ENCODE assay signal across 1 cellular context in the genomic region with DNA sequence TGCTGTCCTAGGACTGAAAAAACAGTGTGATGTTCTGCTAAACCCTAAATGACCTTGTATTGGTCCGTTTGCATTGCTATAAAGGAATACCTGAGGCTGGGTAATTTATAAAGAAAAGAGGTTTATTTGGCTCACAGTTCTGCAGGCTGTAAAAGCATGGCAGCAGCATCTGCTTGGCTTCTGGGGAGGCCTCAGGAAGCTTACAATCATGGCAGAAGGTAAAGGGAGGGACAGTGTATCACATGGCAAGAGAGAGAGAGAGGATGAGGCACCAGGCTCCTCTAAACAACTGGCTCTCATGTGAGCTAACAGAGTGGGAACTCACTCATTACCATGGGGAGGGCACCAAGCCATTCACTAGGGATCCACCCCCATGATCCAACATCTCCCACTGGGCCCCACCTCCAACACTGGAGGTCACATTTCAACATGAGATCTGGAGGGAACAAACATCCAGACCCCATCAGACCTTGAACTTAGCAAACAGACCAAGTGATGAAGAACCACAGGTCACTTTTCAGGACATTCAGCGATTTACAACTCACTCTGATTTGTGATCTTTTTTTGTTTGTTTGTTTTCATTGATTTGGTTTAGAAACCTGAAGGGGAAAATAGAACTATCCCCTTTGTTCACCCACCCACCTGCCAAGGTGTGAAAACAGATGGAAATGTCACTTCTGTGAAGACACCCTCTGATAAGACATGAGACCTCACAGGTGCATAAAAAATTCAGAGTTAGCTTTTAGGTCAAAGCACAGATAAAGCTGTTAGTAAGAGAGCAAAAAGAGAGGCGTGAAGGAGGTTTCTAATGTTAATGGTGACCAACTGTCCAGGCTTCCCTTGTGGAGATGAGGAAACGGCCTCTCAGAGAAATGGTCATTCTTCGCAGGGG.
TF ChIP-seq lines count a peak whose summit lies in the region.

No MANE protein-coding gene starts in this region.

TF ChIP-seq in HepG2, 621 proteins besides CTCF, POLR2A, EP300 and RAD21 (continued from another document and continues in another):
- TF ChIP-seq, protein P1, sequence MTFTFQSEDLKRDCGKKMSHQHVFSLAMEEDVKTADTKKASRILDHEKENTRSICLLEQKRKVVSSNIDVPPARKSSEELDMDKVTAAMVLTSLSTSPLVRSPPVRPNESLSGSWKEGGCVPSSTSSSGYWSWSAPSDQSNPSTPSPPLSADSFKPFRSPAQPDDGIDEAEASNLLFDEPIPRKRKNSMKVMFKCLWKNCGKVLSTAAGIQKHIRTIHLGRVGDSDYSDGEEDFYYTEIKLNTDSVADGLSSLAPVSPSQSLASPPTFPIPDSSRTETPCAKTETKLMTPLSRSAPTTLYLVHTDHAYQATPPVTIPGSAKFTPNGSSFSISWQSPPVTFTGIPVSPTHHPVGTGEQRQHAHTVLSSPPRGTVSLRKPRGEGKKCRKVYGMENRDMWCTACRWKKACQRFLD (CRISPR knock-in tag; IDR thresholded peaks at IDR 0.05; ENCODE audit: borderline replicate concordance): no peak
- no peak for TF ChIP-seq SNAPC2 (CRISPR knock-in tag; IDR thresholded peaks at IDR 0.05)
- TF ChIP-seq ZNF20 (CRISPR knock-in tag; IDR thresholded peaks at IDR 0.05): no peak
- TF ChIP-seq ONECUT2 (CRISPR knock-in tag; IDR thresholded peaks at IDR 0.05): peak; percentile 58; the same call in 1 of the 2 replicates
- TF ChIP-seq SP2 (CRISPR knock-in tag; IDR thresholded peaks at IDR 0.05): no peak
- 0 out of 2 replicates have a peak, but pooled peaks have one; percentile 50 for TF ChIP-seq IRX3 (CRISPR knock-in tag; IDR thresholded peaks at IDR 0.05; ENCODE audit: borderline replicate concordance, low read depth)
- TF ChIP-seq KDM2A (CRISPR knock-in tag; IDR thresholded peaks at IDR 0.05; ENCODE audit: borderline replicate concordance, low read depth): no peak
- no peak for TF ChIP-seq ZNF451 (CRISPR knock-in tag; IDR thresholded peaks at IDR 0.05)
- TF ChIP-seq, protein P2, sequence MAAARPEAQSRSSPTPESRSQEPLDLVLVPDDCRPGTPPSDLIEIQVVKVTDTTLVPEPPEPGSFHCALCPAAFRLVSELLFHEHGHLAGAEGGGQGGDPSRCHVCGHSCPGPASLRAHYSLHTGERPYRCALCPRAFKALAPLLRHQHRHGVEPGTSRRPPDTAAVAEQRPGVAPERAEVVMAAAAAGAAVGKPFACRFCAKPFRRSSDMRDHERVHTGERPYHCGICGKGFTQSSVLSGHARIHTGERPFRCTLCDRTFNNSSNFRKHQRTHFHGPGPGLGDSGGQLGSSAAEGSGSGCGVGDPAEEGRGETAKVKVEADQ (CRISPR knock-in tag; IDR thresholded peaks at IDR 0.05; ENCODE audit: borderline replicate concordance): no peak
- TF ChIP-seq ZNF660 (CRISPR knock-in tag; IDR thresholded peaks at IDR 0.05; ENCODE audit: borderline replicate concordance, low read depth): no peak
- TF ChIP-seq ARHGAP35 (CRISPR knock-in tag; IDR thresholded peaks at IDR 0.05; ENCODE audit: borderline replicate concordance): no peak
- TF ChIP-seq MATR3 (CRISPR knock-in tag; IDR thresholded peaks at IDR 0.05): no peak
- no peak for TF ChIP-seq ZNF572 (CRISPR knock-in tag; IDR thresholded peaks at IDR 0.05)
- TF ChIP-seq, protein P3, sequence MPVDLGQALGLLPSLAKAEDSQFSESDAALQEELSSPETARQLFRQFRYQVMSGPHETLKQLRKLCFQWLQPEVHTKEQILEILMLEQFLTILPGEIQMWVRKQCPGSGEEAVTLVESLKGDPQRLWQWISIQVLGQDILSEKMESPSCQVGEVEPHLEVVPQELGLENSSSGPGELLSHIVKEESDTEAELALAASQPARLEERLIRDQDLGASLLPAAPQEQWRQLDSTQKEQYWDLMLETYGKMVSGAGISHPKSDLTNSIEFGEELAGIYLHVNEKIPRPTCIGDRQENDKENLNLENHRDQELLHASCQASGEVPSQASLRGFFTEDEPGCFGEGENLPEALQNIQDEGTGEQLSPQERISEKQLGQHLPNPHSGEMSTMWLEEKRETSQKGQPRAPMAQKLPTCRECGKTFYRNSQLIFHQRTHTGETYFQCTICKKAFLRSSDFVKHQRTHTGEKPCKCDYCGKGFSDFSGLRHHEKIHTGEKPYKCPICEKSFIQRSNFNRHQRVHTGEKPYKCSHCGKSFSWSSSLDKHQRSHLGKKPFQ (CRISPR knock-in tag; IDR thresholded peaks at IDR 0.05; ENCODE audit: insufficient replicate concordance): no peak
- TF ChIP-seq SRSF1 (optimal IDR thresholded peaks at IDR 0.05; ENCODE audit: low read depth, low read length): no peak
- no peak for TF ChIP-seq ZNF792 (CRISPR knock-in tag; IDR thresholded peaks at IDR 0.05)
- no peak for TF ChIP-seq ZNF598 (CRISPR knock-in tag; IDR thresholded peaks at IDR 0.05; ENCODE audit: borderline replicate concordance)
- TF ChIP-seq, protein P4, sequence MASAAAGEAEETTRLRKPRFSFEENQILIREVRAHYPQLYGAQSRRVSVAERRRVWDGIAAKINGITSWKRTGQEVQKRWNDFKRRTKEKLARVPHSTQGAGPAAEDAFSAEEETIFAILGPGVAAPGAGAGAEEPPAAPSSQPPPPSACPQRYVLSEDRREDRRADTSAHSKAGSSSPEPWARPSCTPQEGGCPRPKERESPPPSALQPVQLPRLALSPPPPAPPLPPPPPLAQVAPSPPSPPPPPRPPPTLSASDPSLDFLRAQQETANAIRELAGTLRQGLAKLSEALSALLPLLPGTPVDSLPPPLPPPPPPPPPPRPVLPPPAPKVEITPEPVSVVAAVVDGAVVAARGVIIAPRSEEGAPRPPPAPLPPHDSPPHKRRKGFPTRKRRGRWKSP (CRISPR knock-in tag; IDR thresholded peaks at IDR 0.05): no peak
- TF ChIP-seq, protein P5, sequence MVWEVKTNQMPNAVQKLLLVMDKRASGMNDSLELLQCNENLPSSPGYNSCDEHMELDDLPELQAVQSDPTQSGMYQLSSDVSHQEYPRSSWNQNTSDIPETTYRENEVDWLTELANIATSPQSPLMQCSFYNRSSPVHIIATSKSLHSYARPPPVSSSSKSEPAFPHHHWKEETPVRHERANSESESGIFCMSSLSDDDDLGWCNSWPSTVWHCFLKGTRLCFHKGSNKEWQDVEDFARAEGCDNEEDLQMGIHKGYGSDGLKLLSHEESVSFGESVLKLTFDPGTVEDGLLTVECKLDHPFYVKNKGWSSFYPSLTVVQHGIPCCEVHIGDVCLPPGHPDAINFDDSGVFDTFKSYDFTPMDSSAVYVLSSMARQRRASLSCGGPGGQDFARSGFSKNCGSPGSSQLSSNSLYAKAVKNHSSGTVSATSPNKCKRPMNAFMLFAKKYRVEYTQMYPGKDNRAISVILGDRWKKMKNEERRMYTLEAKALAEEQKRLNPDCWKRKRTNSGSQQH (CRISPR knock-in tag; IDR thresholded peaks at IDR 0.05; ENCODE audit: low read depth): no peak
- TF ChIP-seq ZNF570 (CRISPR knock-in tag; IDR thresholded peaks at IDR 0.05; ENCODE audit: borderline replicate concordance): no peak
- TF ChIP-seq GATA4 (IDR thresholded peaks at IDR 0.05; ENCODE audit: borderline replicate concordance, low read depth): no peak
- no peak for TF ChIP-seq RBM22 (optimal IDR thresholded peaks at IDR 0.05; ENCODE audit: low read length)
- no peak for TF ChIP-seq ZNF83 (CRISPR knock-in tag; IDR thresholded peaks at IDR 0.05; ENCODE audit: borderline replicate concordance)
- TF ChIP-seq, protein P6, sequence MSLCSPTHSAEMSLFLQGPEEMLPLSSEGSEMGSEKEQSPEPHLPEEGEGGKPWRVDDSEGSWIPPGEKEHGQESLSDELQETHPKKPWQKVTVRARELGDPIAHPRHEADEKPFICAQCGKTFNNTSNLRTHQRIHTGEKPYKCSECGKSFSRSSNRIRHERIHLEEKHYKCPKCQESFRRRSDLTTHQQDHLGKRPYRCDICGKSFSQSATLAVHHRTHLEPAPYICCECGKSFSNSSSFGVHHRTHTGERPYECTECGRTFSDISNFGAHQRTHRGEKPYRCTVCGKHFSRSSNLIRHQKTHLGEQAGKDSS (CRISPR knock-in tag; IDR thresholded peaks at IDR 0.05; ENCODE audit: borderline replicate concordance, low read depth): no peak
- TF ChIP-seq ZFP90 (CRISPR knock-in tag; IDR thresholded peaks at IDR 0.05; ENCODE audit: borderline replicate concordance): no peak
- no peak for TF ChIP-seq NFIB (CRISPR knock-in tag; IDR thresholded peaks at IDR 0.05; ENCODE audit: borderline replicate concordance)
- TF ChIP-seq, protein P7, sequence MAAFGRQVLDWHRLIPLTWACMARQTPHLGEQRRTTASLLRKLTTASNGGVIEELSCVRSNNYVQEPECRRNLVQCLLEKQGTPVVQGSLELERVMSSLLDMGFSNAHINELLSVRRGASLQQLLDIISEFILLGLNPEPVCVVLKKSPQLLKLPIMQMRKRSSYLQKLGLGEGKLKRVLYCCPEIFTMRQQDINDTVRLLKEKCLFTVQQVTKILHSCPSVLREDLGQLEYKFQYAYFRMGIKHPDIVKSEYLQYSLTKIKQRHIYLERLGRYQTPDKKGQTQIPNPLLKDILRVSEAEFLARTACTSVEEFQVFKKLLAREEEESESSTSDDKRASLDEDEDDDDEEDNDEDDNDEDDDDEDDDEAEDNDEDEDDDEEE (CRISPR knock-in tag; IDR thresholded peaks at IDR 0.05): no peak
- TF ChIP-seq ZC3H4 (CRISPR knock-in tag; IDR thresholded peaks at IDR 0.05; ENCODE audit: borderline replicate concordance): no peak
- TF ChIP-seq ZFP36L1 (CRISPR knock-in tag; IDR thresholded peaks at IDR 0.05): no peak
- no peak for TF ChIP-seq NKX3-1 (CRISPR knock-in tag; IDR thresholded peaks at IDR 0.05)
- TF ChIP-seq ZNF777 (CRISPR knock-in tag; IDR thresholded peaks at IDR 0.05): no peak
- no peak for TF ChIP-seq ZNF556 (CRISPR knock-in tag; IDR thresholded peaks at IDR 0.05; ENCODE audit: borderline replicate concordance)
- no peak for TF ChIP-seq NFATC3 (CRISPR knock-in tag; IDR thresholded peaks at IDR 0.05)
- 0 out of 2 replicates have a peak, but pooled peaks have one; percentile 27 for TF ChIP-seq ELF1 (CRISPR knock-in tag; IDR thresholded peaks at IDR 0.05)
- TF ChIP-seq MED13 (CRISPR knock-in tag; IDR thresholded peaks at IDR 0.05): no peak
- TF ChIP-seq, protein P8, sequence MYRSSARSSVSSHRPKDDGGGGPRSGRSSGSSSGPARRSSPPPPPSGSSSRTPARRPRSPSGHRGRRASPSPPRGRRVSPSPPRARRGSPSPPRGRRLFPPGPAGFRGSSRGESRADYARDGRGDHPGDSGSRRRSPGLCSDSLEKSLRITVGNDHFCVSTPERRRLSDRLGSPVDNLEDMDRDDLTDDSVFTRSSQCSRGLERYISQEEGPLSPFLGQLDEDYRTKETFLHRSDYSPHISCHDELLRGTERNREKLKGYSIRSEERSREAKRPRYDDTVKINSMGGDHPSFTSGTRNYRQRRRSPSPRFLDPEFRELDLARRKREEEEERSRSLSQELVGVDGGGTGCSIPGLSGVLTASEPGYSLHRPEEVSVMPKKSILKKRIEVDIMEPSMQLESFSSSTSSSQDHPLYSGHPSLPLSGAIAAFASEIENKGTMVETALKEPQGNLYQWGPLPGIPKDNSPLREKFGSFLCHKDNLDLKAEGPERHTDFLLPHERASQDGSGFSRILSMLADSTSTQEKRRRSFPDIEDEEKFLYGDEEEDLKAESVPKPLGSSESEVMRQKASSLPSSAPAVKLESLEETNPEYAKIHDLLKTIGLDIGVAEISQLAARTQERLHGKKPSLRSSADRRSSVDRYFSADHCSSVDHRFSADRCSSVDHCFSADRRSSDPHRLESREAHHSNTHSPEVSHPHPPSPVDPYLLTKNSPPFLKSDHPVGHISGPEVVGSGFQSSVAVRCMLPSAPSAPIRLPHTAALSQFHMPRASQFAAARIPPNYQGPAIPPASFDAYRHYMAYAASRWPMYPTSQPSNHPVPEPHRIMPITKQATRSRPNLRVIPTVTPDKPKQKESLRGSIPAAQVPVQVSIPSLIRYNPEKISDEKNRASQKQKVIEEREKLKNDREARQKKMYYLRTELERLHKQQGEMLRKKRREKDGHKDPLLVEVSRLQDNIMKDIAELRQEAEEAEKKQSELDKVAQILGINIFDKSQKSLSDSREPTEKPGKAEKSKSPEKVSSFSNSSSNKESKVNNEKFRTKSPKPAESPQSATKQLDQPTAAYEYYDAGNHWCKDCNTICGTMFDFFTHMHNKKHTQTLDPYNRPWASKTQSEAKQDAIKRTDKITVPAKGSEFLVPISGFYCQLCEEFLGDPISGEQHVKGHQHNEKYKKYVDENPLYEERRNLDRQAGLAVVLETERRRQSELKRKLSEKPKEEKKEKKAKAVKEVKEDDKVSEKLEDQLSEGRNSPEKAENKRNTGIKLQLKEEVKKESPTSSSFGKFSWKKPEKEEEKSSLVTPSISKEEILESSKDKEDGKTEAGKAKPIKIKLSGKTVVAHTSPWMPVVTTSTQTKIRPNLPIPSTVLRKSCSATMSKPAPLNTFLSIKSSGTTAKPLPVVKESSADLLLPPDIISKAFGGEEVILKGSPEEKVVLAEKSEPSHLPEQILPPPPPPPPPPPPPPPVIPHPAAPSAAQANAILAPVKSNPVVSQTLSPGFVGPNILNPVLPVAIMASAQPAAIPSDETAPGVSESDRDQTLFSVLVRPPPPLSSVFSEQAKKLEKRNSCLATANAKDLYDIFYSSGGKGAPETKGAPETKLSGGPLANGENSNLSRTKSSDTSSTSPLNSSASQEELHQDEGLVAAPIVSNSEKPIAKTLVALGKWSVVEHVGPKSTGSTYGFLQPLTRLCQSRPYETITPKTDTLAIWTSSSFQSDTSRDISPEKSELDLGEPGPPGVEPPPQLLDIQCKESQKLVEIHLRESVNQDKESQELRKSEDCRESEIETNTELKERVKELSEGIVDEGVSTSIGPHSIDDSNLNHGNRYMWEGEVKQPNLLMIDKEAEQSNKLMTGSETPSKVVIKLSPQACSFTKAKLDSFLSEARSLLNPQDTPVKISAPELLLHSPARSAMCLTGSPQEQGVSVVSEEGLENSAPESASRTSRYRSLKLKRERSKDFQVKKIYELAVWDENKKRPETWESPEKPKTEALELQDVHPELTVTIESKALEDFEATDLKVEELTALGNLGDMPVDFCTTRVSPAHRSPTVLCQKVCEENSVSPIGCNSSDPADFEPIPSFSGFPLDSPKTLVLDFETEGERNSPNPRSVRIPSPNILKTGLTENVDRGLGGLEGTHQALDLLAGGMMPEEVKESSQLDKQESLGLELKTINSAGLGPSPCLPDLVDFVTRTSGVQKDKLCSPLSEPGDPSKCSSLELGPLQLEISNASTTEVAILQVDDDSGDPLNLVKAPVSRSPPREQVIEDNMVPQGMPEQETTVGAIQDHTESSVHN (CRISPR knock-in tag; IDR thresholded peaks at IDR 0.05): no peak
- TF ChIP-seq, protein P9, sequence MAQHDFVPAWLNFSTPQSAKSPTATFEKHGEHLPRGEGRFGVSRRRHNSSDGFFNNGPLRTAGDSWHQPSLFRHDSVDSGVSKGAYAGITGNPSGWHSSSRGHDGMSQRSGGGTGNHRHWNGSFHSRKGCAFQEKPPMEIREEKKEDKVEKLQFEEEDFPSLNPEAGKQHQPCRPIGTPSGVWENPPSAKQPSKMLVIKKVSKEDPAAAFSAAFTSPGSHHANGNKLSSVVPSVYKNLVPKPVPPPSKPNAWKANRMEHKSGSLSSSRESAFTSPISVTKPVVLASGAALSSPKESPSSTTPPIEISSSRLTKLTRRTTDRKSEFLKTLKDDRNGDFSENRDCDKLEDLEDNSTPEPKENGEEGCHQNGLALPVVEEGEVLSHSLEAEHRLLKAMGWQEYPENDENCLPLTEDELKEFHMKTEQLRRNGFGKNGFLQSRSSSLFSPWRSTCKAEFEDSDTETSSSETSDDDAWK (CRISPR knock-in tag; IDR thresholded peaks at IDR 0.05): no peak
- TF ChIP-seq SIN3A (IDR thresholded peaks at IDR 0.05; ENCODE audit: borderline replicate concordance, low read depth, low read length): no peak
- TF ChIP-seq, protein P10, sequence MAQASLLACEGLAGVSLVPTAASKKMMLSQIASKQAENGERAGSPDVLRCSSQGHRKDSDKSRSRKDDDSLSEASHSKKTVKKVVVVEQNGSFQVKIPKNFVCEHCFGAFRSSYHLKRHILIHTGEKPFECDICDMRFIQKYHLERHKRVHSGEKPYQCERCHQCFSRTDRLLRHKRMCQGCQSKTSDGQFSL (CRISPR knock-in tag; IDR thresholded peaks at IDR 0.05): no peak
